Comparison of ENCODE assay signal across 10 cellular contexts in the genomic region with DNA sequence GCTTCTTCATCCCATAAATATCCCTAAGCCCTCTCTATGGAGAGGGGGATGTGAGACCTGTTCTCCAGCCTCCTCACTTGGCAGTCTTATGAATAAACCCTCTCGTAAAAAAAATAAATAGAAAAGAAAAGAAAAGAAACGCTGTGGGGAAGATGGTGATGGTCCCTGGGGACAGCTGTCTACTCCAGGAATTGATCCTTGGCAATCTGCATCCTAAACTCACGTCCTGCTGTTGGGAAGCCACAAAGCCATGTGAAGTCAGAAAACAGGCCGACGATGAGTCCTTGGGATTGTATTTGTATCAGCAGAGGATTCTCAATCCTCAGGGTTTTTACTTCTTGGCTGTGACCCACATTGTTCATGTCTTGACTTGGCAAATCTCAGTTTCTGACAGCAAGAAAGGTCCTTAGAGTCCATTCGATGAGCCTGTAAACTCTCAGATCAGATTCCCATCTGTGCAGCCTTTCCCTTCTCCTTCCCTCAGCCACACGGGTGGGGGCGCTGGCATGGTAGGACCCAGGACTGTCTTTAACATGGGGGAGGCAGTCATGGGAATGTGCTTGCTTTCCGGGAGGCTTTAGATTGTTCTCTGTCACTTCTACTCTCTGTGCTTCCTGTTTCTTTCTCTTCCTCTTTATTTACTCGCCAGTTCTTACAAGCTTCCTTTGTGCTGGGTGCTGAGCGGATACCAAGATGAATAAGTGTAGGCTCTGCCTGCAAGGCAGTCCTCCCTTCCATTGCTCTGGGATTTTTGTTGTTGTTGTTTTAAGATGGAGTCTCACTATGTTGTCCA. TPM values are rescaled to one million over a fixed set of nuclear protein-coding genes. Genes with fewer than 3 reads are reported as not detected.
DNase-seq lines count a peak whose midpoint lies in the region; ATAC-seq, FAIRE-seq and TF ChIP-seq lines count a peak whose summit lies in the region.
"Had no signal": no experiment of that assay in that cellular context is flagged by ENCODE, and none has a peak within 500 bp of the region (broad histone marks: within the 10 kb centered on the region; RNA-seq: fewer than 3 reads in every experiment).

No MANE protein-coding gene starts in this region.

- TF ChIP-seq CTCF in mucosa of descending colon (IDR thresholded peaks at IDR 0.05) (no peak), MM.1S (IDR thresholded peaks at IDR 0.05; ENCODE audit: low read length) (no peak), testis (IDR thresholded peaks at IDR 0.05) (no peak)

- peak; percentile 68 for FAIRE-seq in GM12891 (lab: Jason Lieb, UNC)

- H3K4me3 ChIP-seq in skeletal muscle tissue (ENCODE audit: low read length in 3 of 3) = no peak overlapping the region
- H3K4me3 ChIP-seq in mucosa of descending colon = no peak overlapping the region
- no peak overlapping the region for H3K4me3 ChIP-seq in MM.1S (ENCODE audit: low read length)
- H3K4me3 ChIP-seq in testis = no peak overlapping the region

- no peak overlapping the region for H2AFZ ChIP-seq in MM.1S (ENCODE audit: low read length)

- no peaks in the 10 kb centered on the region for H3K9me3 ChIP-seq in skeletal muscle tissue (ENCODE audit: control insufficient read depth in 3 of 3, low read length in 3 of 3)
- no peaks in the 10 kb centered on the region for H3K9me3 ChIP-seq in mucosa of descending colon
- no peaks in the 10 kb centered on the region for H3K9me3 ChIP-seq in MM.1S (replicated peaks; ENCODE audit: insufficient read depth, low read length)
- H3K9me3 ChIP-seq in testis = no peaks in the 10 kb centered on the region

- no peaks in the 10 kb centered on the region for H3K79me2 ChIP-seq in MM.1S (ENCODE audit: low read length)

- no peaks in the 10 kb centered on the region for H3K9me2 ChIP-seq in MM.1S (replicated peaks; ENCODE audit: insufficient read depth, low read length)

- H3K4me2 ChIP-seq in MM.1S (ENCODE audit: low read depth, low read length) = no peak overlapping the region

- 57% methylated on average over 11 of the region's 11 CpGs for WGBS in testis, 2 donors

- TF ChIP-seq POLR2A in GM12891 (IDR thresholded peaks at IDR 0.05; ENCODE audit: low read depth, low read length) = no peak
- TF ChIP-seq POLR2A in testis (IDR thresholded peaks at IDR 0.05) = no peak

- ATAC-seq in mucosa of descending colon = no peak

- in situ Hi-C loops in SK-MEL-5 (cut with HindIII; ENCODE audit: low pct_unique_long_range_greater_than_20kb, low sequenced_read_pairs) = no loop called here

- intact Hi-C loops in mucosa of descending colon (cut with DNase I, micrococcal nuclease) (no loop called here), testis (cut with DNase I; ENCODE audit: low total_unique reads) (loop anchor here (10.0 kb wide), 1 partner anchor 109 kb away; no protein-coding TSS in a partner anchor)

- H3K36me3 ChIP-seq in skeletal muscle tissue (ENCODE audit: control insufficient read depth in 3 of 3, insufficient read depth in 3 of 3, low read length in 3 of 3) (peaks cover 27 to 44% (median 41%) of the 10 kb centered on the region in 3 donors), mucosa of descending colon (ENCODE audit: low read depth) (no peaks in the 10 kb centered on the region), MM.1S (replicated peaks; ENCODE audit: insufficient read depth, low read length) (no peaks in the 10 kb centered on the region), testis (ENCODE audit: low read depth, missing control alignments) (no peaks in the 10 kb centered on the region)

- H3K4me1 ChIP-seq in skeletal muscle tissue (ENCODE audit: control insufficient read depth in 3 of 3, insufficient read depth in 3 of 3, low read length in 3 of 3) (peaks cover 5 to 11% (median 7%) of the 10 kb centered on the region in 3 donors), mucosa of descending colon (ENCODE audit: low read depth) (peaks cover 9% of the 10 kb centered on the region), MM.1S (ENCODE audit: low read length) (no peaks in the 10 kb centered on the region), testis (no peaks in the 10 kb centered on the region)

- DNase-seq in GM12891 (ENCODE audit: insufficient read length, low spot score) (no peak), SK-MEL-5 (ENCODE audit: low read depth, low spot score) (peak; percentile 43), fibroblast of peridontal ligament (ENCODE audit: extremely low read depth) (peak; percentile 50), NCI-H146 treated with DMSO at 0.1 percent for 48 hours (lab: John Stamatoyannopoulos, UW; ENCODE audit: unreplicated experiment) (no peak), mucosa of descending colon (no peak), MM.1S (no peak), testis (no peak)
- DNase-seq: NCI-H2029; stimulated activated naive CD4-positive, alpha-beta T cell treated with Interleukin-2 at 50 U/mL for 16 hours had no signal

- no peaks in the 10 kb centered on the region for H3F3A ChIP-seq in MM.1S (ENCODE audit: insufficient read depth, low read length)

- H3K27ac ChIP-seq in skeletal muscle tissue (ENCODE audit: low read depth, low read length) (peak overlapping the region; percentile 29), MM.1S (ENCODE audit: low read length) (no peak overlapping the region), testis (no peak overlapping the region)

- H3K9ac ChIP-seq in skeletal muscle tissue (ENCODE audit: low read depth in 1 of 3, low read length in 3 of 3) = no peak overlapping the region
- H3K9ac ChIP-seq in MM.1S (ENCODE audit: low read length) = no peak overlapping the region

- H4K20me1 ChIP-seq in MM.1S (ENCODE audit: insufficient read depth, low read length) = no peaks in the 10 kb centered on the region

- H3K27me3 ChIP-seq in skeletal muscle tissue (ENCODE audit: control insufficient read depth in 3 of 3, insufficient read depth in 3 of 3, low read length in 3 of 3) (no peaks in the 10 kb centered on the region), MM.1S (replicated peaks; ENCODE audit: insufficient read depth, low read length) (no peaks in the 10 kb centered on the region), testis (no peaks in the 10 kb centered on the region)

TF ChIP-seq in GM12891, 5 proteins besides CTCF, POLR2A, EP300 and RAD21:
- TF ChIP-seq PAX5 (IDR thresholded peaks at IDR 0.05; ENCODE audit: insufficient read depth, low read length, severe bottlenecking) (no peak), POU2F2 (IDR thresholded peaks at IDR 0.05; ENCODE audit: low read depth, low read length) (no peak), SPI1 (IDR thresholded peaks at IDR 0.05; ENCODE audit: low read depth, low read length) (peak; percentile 72)

RNA-seq across cellular contexts. Expression of gene TCP11L1, which starts 24.9 kb away (rescaled TPM):
- 5.1 TPM for polyA plus RNA-seq in GM12891 (2012; ENCODE audit: low read depth, missing spikeins)
- total RNA-seq in SK-MEL-5 (2014; rRNA removed; shearing (Covaris generic)) = 10.6 and 11.9 TPM in 2 replicates
- 12.1 and 19.8 TPM in 2 replicates for polyA plus RNA-seq in SK-MEL-5 (2015; cell fraction: cytosol; rRNA removed)
- polyA plus RNA-seq in SK-MEL-5 (2015; cell fraction: nucleus; rRNA removed) = 11.5 and 17.5 TPM in 2 replicates
- total RNA-seq in skeletal muscle tissue = 11.5 TPM
- total RNA-seq in mucosa of descending colon = 10 to 100 TPM; 24.8 to 51.6 (median 31.3) TPM
- total RNA-seq in testis = 10 to 100 TPM; 26.6 to 31.9 TPM
- 13.6 TPM for polyA plus RNA-seq in testis (ENCODE audit: insufficient read depth, low read depth, low replicate concordance)

RNA-seq across cellular contexts. Expression of gene DEPDC7, which starts 48.6 kb away (rescaled TPM):
- 0.24 TPM for polyA plus RNA-seq in GM12891 (2012; ENCODE audit: low read depth, missing spikeins)
- total RNA-seq in SK-MEL-5 (2014; rRNA removed; shearing (Covaris generic)) = 4.4 and 6.3 TPM in 2 replicates
- 2.6 and 3.5 TPM in 2 replicates for polyA plus RNA-seq in SK-MEL-5 (2015; cell fraction: cytosol; rRNA removed)
- polyA plus RNA-seq in SK-MEL-5 (2015; cell fraction: nucleus; rRNA removed) = 18.7 and 26.2 TPM in 2 replicates
- 9.9 TPM for total RNA-seq in skeletal muscle tissue
- 10 to 100 TPM in 1 of 3 donors, 1 to 10 TPM in 2; 7.4 to 10.7 (median 7.6) TPM for total RNA-seq in mucosa of descending colon
- total RNA-seq in testis = 10 to 100 TPM; 14.9 to 23.2 TPM
- 47.7 TPM for polyA plus RNA-seq in testis (ENCODE audit: insufficient read depth, low read depth, low replicate concordance)

Comparison
In these comparisons a context has a peak if more than half of its experiments do, and no peak if none do; other contexts are left out.
1. DNase-seq: peak in SK-MEL-5 (single experiment) and fibroblast of peridontal ligament (single experiment); none in GM12891 (single experiment), NCI-H146 treated with DMSO at 0.1 percent for 48 hours (single experiment), mucosa of descending colon (0 of 3), MM.1S (single experiment) and testis (single experiment).